Comparison of ENCODE assay signal across 28 cellular contexts in the genomic region with DNA sequence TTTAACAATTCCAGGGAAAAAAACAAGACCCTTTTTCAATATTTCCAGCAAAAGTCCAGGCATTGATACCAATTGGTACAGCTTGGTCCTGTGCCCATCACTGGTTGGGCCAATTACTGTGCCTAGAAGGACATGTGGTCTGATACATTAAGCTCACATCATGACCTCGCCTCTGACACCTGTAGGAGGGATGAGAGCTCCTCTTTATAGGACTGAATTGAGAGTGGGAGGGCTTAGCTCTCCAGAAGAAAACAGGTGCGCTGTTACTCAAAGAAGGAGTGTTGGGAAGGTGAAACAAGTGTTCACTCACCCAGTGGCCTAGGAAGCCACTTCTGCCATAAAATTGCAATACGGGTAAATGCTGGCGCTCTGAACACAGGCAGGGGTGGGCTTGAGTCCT.
"Had no signal": no experiment of that assay in that cellular context is flagged by ENCODE, and none has a peak within 500 bp of the region (broad histone marks: within the 10 kb centered on the region; RNA-seq: fewer than 3 reads in every experiment).

No MANE protein-coding gene starts in this region.

- H2AFZ ChIP-seq: neural progenitor cell had no signal

- H3K9me3 Mint-ChIP-seq: dendritic cell treated with granulocyte-macrophage colony-stimulating factor and Interleukin-4, amounts not matched to agents 40 ng/mL and 50 ng/mL, for 4 days; endodermal cell; neural progenitor cell; stimulated activated effector memory CD8-positive, alpha-beta T cell treated with anti-CD3 and anti-CD28 coated beads, Interleukin-12 subunit alpha, Interleukin-12 subunit beta, amount 100 ng/mL, for 72 hours; stimulated activated naive CD8-positive, alpha-beta T cell treated with anti-CD3 and anti-CD28 coated beads, Interleukin-15, Interleukin-2, amounts not matched to agents 100 ng/mL and 50 ng/mL, for 24 hours had no signal

- DNase-seq: colonic mucosa; effector CD8-positive, alpha-beta T cell; endodermal cell; foreskin fibroblast; hypothalamus; immature natural killer cell; islet precursor cell; kidney glomerular epithelial cell; mesendoderm; midbrain; naive thymus-derived CD4-positive, alpha-beta T cell; sigmoid colon; stimulated activated CD4-positive, alpha-beta T cell treated with anti-CD3 and anti-CD28 coated beads, Interleukin-2, amount 100 ng/mL, for 24 hours; stimulated activated CD4-positive, alpha-beta T cell treated with anti-CD3 and anti-CD28 coated beads, Interleukin-4, amount 100 ng/mL, for 24 hours; upper lobe of left lung had no signal

- H3K36me3 Mint-ChIP-seq: naive thymus-derived CD4-positive, alpha-beta T cell; neural progenitor cell; stimulated activated effector memory CD8-positive, alpha-beta T cell treated with anti-CD3 and anti-CD28 coated beads, Interleukin-12 subunit alpha, Interleukin-12 subunit beta, amount 100 ng/mL, for 72 hours had no signal

- ATAC-seq: esophagus mucosa; gastroesophageal sphincter; left lobe of liver; naive thymus-derived CD4-positive, alpha-beta T cell; psoas muscle; stimulated activated effector memory CD8-positive, alpha-beta T cell treated with anti-CD3 and anti-CD28 coated beads, Interleukin-12 subunit alpha, Interleukin-12 subunit beta, amount 100 ng/mL, for 72 hours had no signal

- H3K4me3 ChIP-seq: colonic mucosa, gastroesophageal sphincter, neural progenitor cell, psoas muscle, sigmoid colon, thoracic aorta, tibial nerve, upper lobe of left lung had no signal

- H3K9ac ChIP-seq: neural progenitor cell had no signal

- H3K4me2 ChIP-seq: neural progenitor cell had no signal

- FAIRE-seq: urothelium cell line had no signal

- H3K9me3 ChIP-seq: colonic mucosa, gastroesophageal sphincter, psoas muscle, sigmoid colon, thoracic aorta, upper lobe of left lung had no signal

- H3K27me3 Mint-ChIP-seq: dendritic cell treated with granulocyte-macrophage colony-stimulating factor and Interleukin-4, amounts not matched to agents 40 ng/mL and 50 ng/mL, for 4 days; stimulated activated naive CD8-positive, alpha-beta T cell treated with anti-CD3 and anti-CD28 coated beads, Interleukin-15, Interleukin-2, amounts not matched to agents 100 ng/mL and 50 ng/mL, for 24 hours had no signal

- H3K27ac ChIP-seq: colonic mucosa, epithelial cell of prostate, gastroesophageal sphincter, neural progenitor cell, sigmoid colon, thoracic aorta had no signal

- H3K4me1 ChIP-seq: colonic mucosa, gastroesophageal sphincter, neural progenitor cell, psoas muscle, sigmoid colon had no signal

- H3K36me3 ChIP-seq: colonic mucosa, gastroesophageal sphincter, neural progenitor cell, sigmoid colon, thoracic aorta, tibial nerve, upper lobe of left lung had no signal

- H3K4me1 Mint-ChIP-seq: naive thymus-derived CD4-positive, alpha-beta T cell; nephron had no signal

- H3K4me3 Mint-ChIP-seq: dendritic cell treated with granulocyte-macrophage colony-stimulating factor and Interleukin-4, amounts not matched to agents 40 ng/mL and 50 ng/mL, for 4 days; endodermal cell; immature natural killer cell; naive thymus-derived CD4-positive, alpha-beta T cell; nephron; neural progenitor cell; stimulated activated effector memory CD8-positive, alpha-beta T cell treated with anti-CD3 and anti-CD28 coated beads, Interleukin-12 subunit alpha, Interleukin-12 subunit beta, amount 100 ng/mL, for 72 hours; stimulated activated naive CD8-positive, alpha-beta T cell treated with anti-CD3 and anti-CD28 coated beads, Interleukin-15, Interleukin-2, amounts not matched to agents 100 ng/mL and 50 ng/mL, for 24 hours had no signal

- H3K27me3 ChIP-seq: colonic mucosa, gastroesophageal sphincter, sigmoid colon, tibial nerve, upper lobe of left lung had no signal

- H3K27ac Mint-ChIP-seq: dendritic cell treated with granulocyte-macrophage colony-stimulating factor and Interleukin-4, amounts not matched to agents 40 ng/mL and 50 ng/mL, for 4 days; endodermal cell; immature natural killer cell; naive thymus-derived CD4-positive, alpha-beta T cell; nephron; neural progenitor cell; stimulated activated effector memory CD8-positive, alpha-beta T cell treated with anti-CD3 and anti-CD28 coated beads, Interleukin-12 subunit alpha, Interleukin-12 subunit beta, amount 100 ng/mL, for 72 hours; stimulated activated naive CD8-positive, alpha-beta T cell treated with anti-CD3 and anti-CD28 coated beads, Interleukin-15, Interleukin-2, amounts not matched to agents 100 ng/mL and 50 ng/mL, for 24 hours had no signal
